In the genomic region with DNA sequence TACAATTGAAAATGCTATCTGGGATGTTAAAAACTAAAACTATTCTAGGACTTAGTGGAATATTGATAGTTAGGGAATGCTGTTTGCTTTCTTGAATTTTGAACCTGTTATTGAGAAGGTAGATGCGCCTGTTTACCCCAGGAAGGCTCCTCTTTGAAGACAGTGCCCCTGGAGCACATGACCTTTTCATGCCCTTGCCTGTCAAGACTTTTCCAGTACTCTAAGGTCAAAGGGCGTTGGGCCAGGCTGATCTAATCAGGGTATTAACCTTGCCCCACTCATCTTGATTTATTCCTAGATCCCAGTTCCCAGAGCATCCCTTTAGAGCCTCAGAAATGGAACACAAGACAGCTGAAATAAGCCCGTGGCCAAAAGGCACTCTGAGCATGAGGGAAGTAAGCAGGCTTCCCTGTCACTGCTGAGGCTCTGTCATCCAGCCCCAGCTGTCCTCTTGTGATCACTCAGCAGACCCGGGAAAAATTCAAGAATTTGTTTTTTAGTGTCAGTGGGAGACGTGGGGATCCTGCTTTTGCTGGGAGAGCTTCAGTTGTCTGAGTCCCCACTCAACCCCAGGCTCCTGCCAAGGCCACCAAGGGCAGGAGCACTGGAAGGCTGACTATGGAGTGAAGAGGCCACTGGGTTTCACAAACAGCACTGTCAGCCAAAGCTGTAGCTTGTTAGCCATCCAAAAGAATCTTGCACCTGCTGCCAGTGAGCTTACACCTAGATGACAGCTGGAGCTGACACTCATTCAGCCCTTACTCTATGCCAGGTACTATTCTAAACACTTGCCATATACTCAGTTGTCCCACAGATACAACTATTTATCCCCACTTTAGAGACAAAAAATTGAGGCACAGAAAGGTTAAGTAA, we compare ENCODE assay signal across 17 cellular contexts.
A peak's percentile ranks its signal among the peaks of the same experiment; 100 is the strongest.
DNase-seq lines count a peak whose midpoint lies in the region; ATAC-seq, FAIRE-seq and TF ChIP-seq lines count a peak whose summit lies in the region.
"Had no signal": no experiment of that assay in that cellular context is flagged by ENCODE, and none has a peak within 500 bp of the region (broad histone marks: within the 10 kb centered on the region; RNA-seq: fewer than 3 reads in every experiment).

No MANE protein-coding gene starts in this region.

- peak overlapping the region; percentile 46 for H3K27ac Mint-ChIP-seq in neural progenitor cell

- TF ChIP-seq CTCF in HepG2 (CRISPR knock-in tag; IDR thresholded peaks at IDR 0.05) = no peak
- no peak for TF ChIP-seq CTCF in right lobe of liver (IDR thresholded peaks at IDR 0.05)
- no peak for TF ChIP-seq CTCF in neural progenitor cell (IDR thresholded peaks at IDR 0.05)
- TF ChIP-seq CTCF in left lung (IDR thresholded peaks at IDR 0.05) = no peak

- peaks cover 20% of the 10 kb centered on the region for H3K9me3 Mint-ChIP-seq in neural progenitor cell

- H3K4me1 ChIP-seq in HepG2 (ENCODE audit: insufficient read depth, low read length) (peaks cover 44% of the 10 kb centered on the region), right lobe of liver (peaks cover 0 to 2% (median under 1%) of the 10 kb centered on the region in 4 donors), neural progenitor cell (peaks cover 41% of the 10 kb centered on the region), left lung (peaks cover 0 to 32% of the 10 kb centered on the region in 2 donors), neuronal stem cell (ENCODE audit: control insufficient read depth in 2 of 2, insufficient read depth in 1 of 2, low read depth in 1 of 2, low read length in 2 of 2) (peaks cover 5 to 11% of the 10 kb centered on the region in 2 donors)

- TF ChIP-seq POLR2A in HepG2 (IDR thresholded peaks at IDR 0.05; ENCODE audit: insufficient read depth in 1 of 2, low read depth in 2 of 2, low read length in 2 of 2) = no peak
- no peak for TF ChIP-seq POLR2A in right lobe of liver (IDR thresholded peaks at IDR 0.05)

- peaks cover 44% of the 10 kb centered on the region for H3K4me1 Mint-ChIP-seq in neural progenitor cell

- H4K8ac ChIP-seq in neuronal stem cell (ENCODE audit: low read depth, low read length) = no peak overlapping the region

- H3K27ac ChIP-seq in HepG2 (ENCODE audit: extremely low read length, insufficient read depth, low read length) = no peak overlapping the region
- no peak overlapping the region for H3K27ac ChIP-seq in right lobe of liver
- no peak overlapping the region for H3K27ac ChIP-seq in neural progenitor cell
- H3K27ac ChIP-seq in left lung = no peak overlapping the region
- no peak overlapping the region for H3K27ac ChIP-seq in neuronal stem cell (replicated peaks; ENCODE audit: low read length)
- no peak overlapping the region for H3K27ac ChIP-seq in caudate nucleus (ENCODE audit: low read depth, low read length)
- H3K27ac ChIP-seq: 22Rv1, C4-2B had no signal

- H3K4me3 Mint-ChIP-seq in neural progenitor cell = no peak overlapping the region

- 91% methylated on average over 5 of the region's 5 CpGs for WGBS in HepG2 (ENCODE audit: low lambda C conversion rate)
- 36% methylated on average over 4 of the region's 5 CpGs for WGBS in right lobe of liver (ENCODE audit: insufficient coverage, low coverage, low lambda C conversion rate, missing lambda C conversion rate)
- no CpG with 5 or more reads among the region's 5 CpGs for WGBS in neuronal stem cell (ENCODE audit: extremely low coverage in 2 of 2, insufficient read length in 2 of 2, insufficient replicate concordance in 1 of 2), 2 donors

- intact Hi-C loops in HepG2 (cut with micrococcal nuclease; ENCODE audit: unreplicated experiment) = loop anchor here (1.0 kb wide), 1 partner anchor 18 kb away; no protein-coding TSS in a partner anchor
- intact Hi-C loops in right lobe of liver (cut with DNase I) = no loop called here
- intact Hi-C loops in left lung (cut with DNase I) = no loop called here

- FAIRE-seq in HepG2 (lab: Jason Lieb, UNC) = no peak
- FAIRE-seq: D721Med had no signal

- H3K79me1 ChIP-seq in neuronal stem cell (ENCODE audit: low read depth, low read length) = peaks cover 2% of the 10 kb centered on the region

- POLR2A ChIA-PET in HepG2 (lab: Yijun Ruan, JAX) = no interaction called here

- H4K91ac ChIP-seq in neuronal stem cell (ENCODE audit: low read depth, low read length, poor library complexity) = no peak overlapping the region

- no peak overlapping the region for H3K14ac ChIP-seq in neuronal stem cell (ENCODE audit: low read length)

- CTCF ChIA-PET in HepG2 (lab: Yijun Ruan, JAX; ENCODE audit: low intra/inter-chr PET ratio, low total read pairs) = no interaction called here

- BruUV-seq in HepG2 (replicated peaks; lab: Mats Ljungman, UMichigan) = no TSS peak

- H3K79me2 ChIP-seq in HepG2 (ENCODE audit: insufficient read depth, low read length) = peaks cover 16% of the 10 kb centered on the region
- H3K79me2 ChIP-seq in neural progenitor cell (ENCODE audit: low read depth) = peaks cover 94% of the 10 kb centered on the region

- H3K27me3 ChIP-seq in HepG2 (ENCODE audit: control insufficient read depth in 1 of 2, insufficient read depth in 2 of 2, low read length in 2 of 2) (no peaks in the 10 kb centered on the region), right lobe of liver (peaks cover 0 to 8% of the 10 kb centered on the region in 2 donors), neural progenitor cell (no peaks in the 10 kb centered on the region), left lung (no peaks in the 10 kb centered on the region), neuronal stem cell (ENCODE audit: control insufficient read depth in 3 of 3, insufficient read depth in 3 of 3, low read depth in 1 of 3, low read length in 3 of 3) (no peaks in the 10 kb centered on the region)

- H2BK5ac ChIP-seq in neuronal stem cell (ENCODE audit: low read length) = no peak overlapping the region

- H3K9me3 ChIP-seq in HepG2 (ENCODE audit: low read length) (no peaks in the 10 kb centered on the region), right lobe of liver (no peaks in the 10 kb centered on the region), neural progenitor cell (ENCODE audit: low read depth) (no peaks in the 10 kb centered on the region), left lung (peaks cover 0 to under 1% of the 10 kb centered on the region in 2 donors), neuronal stem cell (replicated peaks in 1 of 2; ENCODE audit: control insufficient read depth in 2 of 2, insufficient read depth in 1 of 2, low read depth in 1 of 2, low read length in 2 of 2) (peaks cover 2 to 24% of the 10 kb centered on the region in 2 donors)

- H3K4ac ChIP-seq in neuronal stem cell (ENCODE audit: low read length) = no peak overlapping the region

- H3K36me3 Mint-ChIP-seq in neural progenitor cell = peaks cover 29% of the 10 kb centered on the region

- peaks cover 12% of the 10 kb centered on the region for H3F3A ChIP-seq in neural progenitor cell (ENCODE audit: low read depth)

- no peak for ATAC-seq in HepG2
- no peak for ATAC-seq in right lobe of liver
- ATAC-seq in left lung = no peak

- TF ChIP-seq EP300 in HepG2 (IDR thresholded peaks at IDR 0.05; ENCODE audit: low read depth in 2 of 2, low read length in 2 of 2) (no peak), HepG2 (CRISPR knock-in tag; IDR thresholded peaks at IDR 0.05; ENCODE audit: borderline replicate concordance) (no peak)

- H3K36me3 ChIP-seq in HepG2 (replicated peaks in 1 of 2; ENCODE audit: control insufficient read depth in 1 of 2, insufficient read depth in 2 of 2, low read length in 2 of 2) = peaks cover 0 to 1% of the 10 kb centered on the region in 2 experiments; a peak in 1 of 5 replicates
- H3K36me3 ChIP-seq in right lobe of liver = no peaks in the 10 kb centered on the region
- H3K36me3 ChIP-seq in neural progenitor cell = no peaks in the 10 kb centered on the region
- no peaks in the 10 kb centered on the region for H3K36me3 ChIP-seq in left lung
- peaks cover 0 to 20% of the 10 kb centered on the region in 2 donors for H3K36me3 ChIP-seq in neuronal stem cell (replicated peaks in 1 of 2; ENCODE audit: control insufficient read depth in 2 of 2, insufficient read depth in 2 of 2, low read length in 2 of 2)

- H3K4me3 ChIP-seq in HepG2 (replicated peaks in 1 of 3; ENCODE audit: insufficient read depth in 1 of 3, low read depth in 2 of 3, low read length in 3 of 3) = no peak overlapping the region
- H3K4me3 ChIP-seq in right lobe of liver = no peak overlapping the region
- no peak overlapping the region for H3K4me3 ChIP-seq in neural progenitor cell
- H3K4me3 ChIP-seq in left lung = no peak overlapping the region
- H3K4me3 ChIP-seq in neuronal stem cell (ENCODE audit: low read length in 2 of 2) = no peak overlapping the region

- H3K4me2 ChIP-seq in HepG2 (ENCODE audit: low read depth, low read length) = no peak overlapping the region
- no peak overlapping the region for H3K4me2 ChIP-seq in neural progenitor cell
- H3K4me2 ChIP-seq in neuronal stem cell (ENCODE audit: insufficient read depth, low read length, poor library complexity, severe bottlenecking) = no peak overlapping the region

- no peak overlapping the region for H2BK12ac ChIP-seq in neuronal stem cell (ENCODE audit: low read length)

- H2AK5ac ChIP-seq in neuronal stem cell (ENCODE audit: low read depth, low read length) = no peak overlapping the region

- H2BK15ac ChIP-seq in neuronal stem cell (ENCODE audit: low read length) = no peak overlapping the region

- no peaks in the 10 kb centered on the region for H3K27me3 Mint-ChIP-seq in neural progenitor cell (ENCODE audit: insufficient read depth, low read depth)

- H3K9ac ChIP-seq in HepG2 (ENCODE audit: insufficient read depth, low read depth, low read length) = no peak overlapping the region
- H3K9ac ChIP-seq in neural progenitor cell = no peak overlapping the region
- no peak overlapping the region for H3K9ac ChIP-seq in neuronal stem cell (ENCODE audit: low read depth, low read length, poor library complexity)

- DNase-seq in DMS53 (lab: John Stamatoyannopoulos, UW) (peak; percentile 38), DMS53 treated with DMSO at 0.1 percent for 48 hours (lab: John Stamatoyannopoulos, UW; ENCODE audit: unreplicated experiment) (no peak), HepG2 (ENCODE audit: low spot score) (no peak), right lobe of liver (no peak), neural progenitor cell (ENCODE audit: low spot score) (no peak), left lung (no peak), neuronal stem cell (ENCODE audit: low spot score) (no peak), caudate nucleus (lab: John Stamatoyannopoulos, UW) (no peak)
- DNase-seq: AML-193, DMS79 treated with DMSO at 0.1 percent for 48 hours, NCI-H1092 treated with DMSO at 0.1 percent for 48 hours, NCI-H146, NCI-H2081 treated with DMSO at 0.1 percent for 48 hours, NCI-H526 treated with DMSO at 0.1 percent for 48 hours had no signal

- no peak overlapping the region for H2AFZ ChIP-seq in HepG2 (ENCODE audit: low read length)
- no peak overlapping the region for H2AFZ ChIP-seq in neural progenitor cell (replicated peaks)
- H2AFZ ChIP-seq in neuronal stem cell (ENCODE audit: low read length) = no peak overlapping the region

- no peak overlapping the region for H2BK120ac ChIP-seq in neuronal stem cell (ENCODE audit: low read depth, low read length)

- H3K18ac ChIP-seq in neuronal stem cell (ENCODE audit: low read length) = no peak overlapping the region

- H4K20me1 ChIP-seq in HepG2 (ENCODE audit: insufficient read depth, low read length) (peaks cover 80% of the 10 kb centered on the region), neural progenitor cell (ENCODE audit: low read depth) (peaks cover 87% of the 10 kb centered on the region)

- TF ChIP-seq RAD21 in HepG2 (CRISPR knock-in tag; IDR thresholded peaks at IDR 0.05) = no peak

- H3K23ac ChIP-seq in neuronal stem cell (ENCODE audit: low read depth, low read length, poor library complexity) = no peak overlapping the region

- in situ Hi-C loops in HepG2 (cut with HindIII; ENCODE audit: extremely low pct_ligation_motif_present, low pct_unique_long_range_greater_than_20kb) = no loop called here
